ENCODE assay signal across 32 cellular contexts in genomic region chr16:4724661-4725270, GRCh38. TPM values are rescaled to one million over a fixed set of nuclear protein-coding genes. Genes with fewer than 3 reads are reported as not detected.
"Had no signal": no experiment of that assay in that cellular context is flagged by ENCODE, and none has a peak within 500 bp of the region (broad histone marks: within the 10 kb centered on the region; RNA-seq: fewer than 3 reads in every experiment).

No MANE protein-coding gene starts in this region.

- H3K4me3 ChIP-seq: coronary artery, esophagus muscularis mucosa, gastroesophageal sphincter, heart right ventricle, lung, ovary, psoas muscle, sigmoid colon, skin epidermis, spleen, testis, tibial artery had no signal

- H3K27ac ChIP-seq: coronary artery, esophagus muscularis mucosa, foreskin keratinocyte, gastroesophageal sphincter, heart right ventricle, ovary, psoas muscle, sigmoid colon, skin epidermis, spleen, testis, tibial artery had no signal

- H3K36me3 ChIP-seq: ovary had no signal

- H3K36me3 Mint-ChIP-seq: type B pancreatic cell had no signal

- H3K4me1 Mint-ChIP-seq: immature natural killer cell; memory B cell; stimulated activated memory B cell treated with anti-CD40 and anti-IgM and Interleukin-4, amounts not matched to agents 10 μg/mL and 1 μg/mL and 100 μg/mL, for 72 hours had no signal

- FAIRE-seq: endothelial cell of umbilical vein, keratinocyte had no signal

- H3K27ac Mint-ChIP-seq: memory B cell; naive thymus-derived CD4-positive, alpha-beta T cell; nephron; stimulated activated memory B cell treated with anti-CD40 and anti-IgM and Interleukin-4, amounts not matched to agents 10 μg/mL and 1 μg/mL and 100 μg/mL, for 72 hours; type B pancreatic cell had no signal

- H3K4me1 ChIP-seq: esophagus muscularis mucosa, foreskin keratinocyte, gastroesophageal sphincter, heart right ventricle, psoas muscle, sigmoid colon, spleen, testis, tibial artery had no signal

- H3K4me3 Mint-ChIP-seq: immature natural killer cell; memory B cell; naive thymus-derived CD4-positive, alpha-beta T cell; nephron; stimulated activated memory B cell treated with anti-CD40 and anti-IgM and Interleukin-4, amounts not matched to agents 10 μg/mL and 1 μg/mL and 100 μg/mL, for 72 hours; type B pancreatic cell had no signal

- ATAC-seq: foreskin keratinocyte; gastroesophageal sphincter; heart right ventricle; left lobe of liver; naive thymus-derived CD4-positive, alpha-beta T cell; right cardiac atrium; stimulated activated memory B cell treated with anti-CD40 and anti-IgM and Interleukin-4, amounts not matched to agents 10 μg/mL and 1 μg/mL and 100 μg/mL, for 72 hours; stimulated activated naive CD8-positive, alpha-beta T cell treated with anti-CD3 and anti-CD28 coated beads, Interleukin-15, Interleukin-2, amounts not matched to agents 100 U/mL and 50 U/mL, for 24 hours had no signal

- H3K9me3 Mint-ChIP-seq: immature natural killer cell; memory B cell; naive thymus-derived CD4-positive, alpha-beta T cell; nephron; stimulated activated memory B cell treated with anti-CD40 and anti-IgM and Interleukin-4, amounts not matched to agents 10 μg/mL and 1 μg/mL and 100 μg/mL, for 72 hours; type B pancreatic cell had no signal

- H3K9me3 ChIP-seq: esophagus muscularis mucosa, gastroesophageal sphincter, heart right ventricle, ovary, psoas muscle, sigmoid colon, spleen, testis, tibial artery had no signal

- H3K27me3 Mint-ChIP-seq: memory B cell; naive thymus-derived CD4-positive, alpha-beta T cell; stimulated activated memory B cell treated with anti-CD40 and anti-IgM and Interleukin-4, amounts not matched to agents 10 μg/mL and 1 μg/mL and 100 μg/mL, for 72 hours; type B pancreatic cell had no signal

- DNase-seq: dermis blood vessel endothelial cell; effector memory CD4-positive, alpha-beta T cell; foreskin keratinocyte; heart right ventricle; hippocampal formation; immature natural killer cell; naive thymus-derived CD4-positive, alpha-beta T cell; nucleus accumbens; ovary; right cardiac atrium; sigmoid colon; spleen; stimulated activated CD4-positive, alpha-beta T cell treated with anti-CD3 and anti-CD28 coated beads, Interleukin-4, amount 100 ng/mL, for 4 hours; stimulated activated naive CD8-positive, alpha-beta T cell treated with anti-CD3 and anti-CD28 coated beads, Interleukin-15, Interleukin-2, amounts not matched to agents 100 U/mL and 50 U/mL, for 24 hours; substantia nigra; testis; tibial artery had no signal

- H3K27me3 ChIP-seq: esophagus muscularis mucosa, foreskin keratinocyte, gastroesophageal sphincter, heart right ventricle, ovary, sigmoid colon, spleen, testis, tibial artery had no signal

RNA-seq across cellular contexts. Expression of gene DNAAF8, which starts 9.6 kb away (rescaled TPM):
- total RNA-seq: epithelial cell of proximal tubule, mononuclear cell had no signal
